10 cellular contexts compared by ENCODE assay signal in genomic region chr10:48470893-48471805, GRCh38.
DNase-seq lines count a peak whose midpoint lies in the region; ATAC-seq and TF ChIP-seq lines count a peak whose summit lies in the region.
"Had no signal": no experiment of that assay in that cellular context is flagged by ENCODE, and none has a peak within 500 bp of the region (broad histone marks: within the 10 kb centered on the region; RNA-seq: fewer than 3 reads in every experiment).

No MANE protein-coding gene starts in this region.

- TF ChIP-seq CTCF in AG09309 (IDR thresholded peaks at IDR 0.05; ENCODE audit: control insufficient read depth, insufficient read depth, low read depth, low read length, missing control alignments) (no peak), HEK293 (tag by site-specific recombination; IDR thresholded peaks at IDR 0.05) (no peak), astrocyte of the spinal cord (IDR thresholded peaks at IDR 0.05; ENCODE audit: low read depth, low read length) (peak; percentile 9), gastrocnemius medialis (IDR thresholded peaks at IDR 0.05 in 4 of 5, conservative IDR thresholded peaks at IDR 0.05 in 1 of 5) (no peak), tibial nerve (IDR thresholded peaks at IDR 0.05) (no peak)

- TF ChIP-seq POLR2A in gastrocnemius medialis (IDR thresholded peaks at IDR 0.05) (no peak), tibial nerve (IDR thresholded peaks at IDR 0.05) (no peak)

- H3K4me1 ChIP-seq in HEK293 (ENCODE audit: control insufficient read depth, insufficient read depth, low read length) (peaks cover 5% of the 10 kb centered on the region; the same call in 1 of the 2 replicates), gastrocnemius medialis (no peaks in the 10 kb centered on the region), tibial nerve (peaks cover 0 to 2% (median 0%) of the 10 kb centered on the region in 4 donors)

- no peaks in the 10 kb centered on the region for H3K27me3 ChIP-seq in gastrocnemius medialis
- H3K27me3 ChIP-seq in tibial nerve = peaks cover 0 to 12% of the 10 kb centered on the region in 2 donors

- in situ Hi-C loops in astrocyte of the spinal cord (cut with HindIII; ENCODE audit: low sequenced_read_pairs) (no loop called here), gastrocnemius medialis (cut with MboI; ENCODE audit: low sequenced_read_pairs in 4 of 4) (no loop called here)

- TF ChIP-seq EP300 in tibial nerve (IDR thresholded peaks at IDR 0.05) = no peak

- intact Hi-C loops in gastrocnemius medialis (cut with DNase I; ENCODE audit: low total_unique reads) = no loop called here

- DNase-seq in AG09309 (ENCODE audit: low read depth) (peak; percentile 3), astrocyte of the spinal cord (ENCODE audit: low read depth, low spot score) (peak; percentile 54), mesenteric fat pad (ENCODE audit: low spot score) (peak; percentile 67), gastrocnemius medialis (no peak), tibial nerve (ENCODE audit: low spot score in 2 of 2) (no peak), HK-2 (ENCODE audit: unreplicated experiment) (no peak)
- DNase-seq: NCI-H1048; stimulated activated CD4-positive, alpha-beta T cell treated with anti-CD3 and anti-CD28 coated beads, Interleukin-2, amount 100 ng/mL, for 48 hours had no signal

- POLR2A ChIA-PET in HEK293 (lab: Yijun Ruan, JAX) = no interaction called here

- H3K27ac ChIP-seq in HEK293 (ENCODE audit: extremely low read depth, low read depth, low read length) (no peak overlapping the region), gastrocnemius medialis (no peak overlapping the region), tibial nerve (no peak overlapping the region)

- no peak overlapping the region for H3K4me3 ChIP-seq in AG09309 (ENCODE audit: control insufficient read depth, low read depth, low read length)
- H3K4me3 ChIP-seq in HEK293 (ENCODE audit: low read depth, low read length) = no peak overlapping the region
- no peak overlapping the region for H3K4me3 ChIP-seq in astrocyte of the spinal cord (ENCODE audit: low read depth, low read length)
- no peak overlapping the region for H3K4me3 ChIP-seq in gastrocnemius medialis
- H3K4me3 ChIP-seq in tibial nerve = no peak overlapping the region

- ATAC-seq in gastrocnemius medialis = no peak
- no peak for ATAC-seq in HG03139 (IDR thresholded peaks at IDR 0.05; ENCODE audit: unreplicated experiment)

- CTCF ChIA-PET in HEK293 (lab: Yijun Ruan, JAX) = interaction anchor here (1.7 kb wide), 1 partner anchor 187 kb away, joined by 5 read pairs; no protein-coding TSS in a partner anchor

- H3K9me3 ChIP-seq in HEK293 (ENCODE audit: control insufficient read depth, insufficient read depth, low read depth, low read length) = no peaks in the 10 kb centered on the region
- H3K9me3 ChIP-seq in gastrocnemius medialis = no peaks in the 10 kb centered on the region
- peaks cover 0 to 8% (median 0%) of the 10 kb centered on the region in 4 donors for H3K9me3 ChIP-seq in tibial nerve

- 79 to 88% methylated on average over 8 of the region's 8 CpGs for WGBS in tibial nerve, 2 donors

- H3K36me3 ChIP-seq in HEK293 (ENCODE audit: control insufficient read depth in 2 of 2, insufficient read depth in 1 of 2, low read length in 2 of 2) = no peaks in the 10 kb centered on the region
- no peaks in the 10 kb centered on the region for H3K36me3 ChIP-seq in gastrocnemius medialis
- H3K36me3 ChIP-seq in tibial nerve = no peaks in the 10 kb centered on the region

TF ChIP-seq in HEK293, 187 proteins besides CTCF, POLR2A, EP300 and RAD21:
- TF ChIP-seq ZNF335 (tag by site-specific recombination; conservative IDR thresholded peaks at IDR 0.05) (no peak), PRDM10 (tag by site-specific recombination; IDR thresholded peaks at IDR 0.05) (0 out of 2 replicates have a peak, but pooled peaks have one; percentile 19)

Comparison
In these comparisons a context has a peak if more than half of its experiments do, and no peak if none do; other contexts are left out.
1. DNase-seq: peak in AG09309 (single experiment), astrocyte of the spinal cord (single experiment) and mesenteric fat pad (single experiment); none in gastrocnemius medialis (0 of 2), tibial nerve (0 of 2) and HK-2 (single experiment).